ENCODE assay signal across 19 cellular contexts in the genomic region with DNA sequence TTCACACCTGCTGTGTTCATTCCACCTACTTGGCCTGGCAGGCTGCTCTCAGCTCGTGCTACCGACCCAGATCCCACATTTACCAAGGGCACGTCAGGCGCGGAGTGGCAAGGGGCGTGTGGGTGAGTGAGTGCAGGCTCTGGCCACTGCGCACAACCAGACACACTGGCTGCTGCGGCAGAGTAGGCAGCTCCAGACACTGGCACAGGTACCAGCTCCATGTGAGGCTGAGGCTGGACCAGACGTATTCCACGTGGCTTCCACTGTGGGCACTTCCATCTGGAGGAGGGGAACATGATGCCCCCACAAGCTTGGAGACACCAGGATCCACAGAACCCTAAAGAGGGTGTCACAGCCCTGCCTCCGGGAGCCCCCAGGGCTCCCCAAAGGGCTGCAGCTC.
DNase-seq lines count a peak whose midpoint lies in the region; ATAC-seq, FAIRE-seq and TF ChIP-seq lines count a peak whose summit lies in the region.
"Had no signal": no experiment of that assay in that cellular context is flagged by ENCODE, and none has a peak within 500 bp of the region (broad histone marks: within the 10 kb centered on the region; RNA-seq: fewer than 3 reads in every experiment).

No MANE protein-coding gene starts in this region.

- no peak overlapping the region for H4K5ac ChIP-seq in H9 (ENCODE audit: insufficient read length, low read depth, low read length)

- H3K9ac ChIP-seq in kidney (ENCODE audit: low read length in 2 of 2): no peak overlapping the region
- H3K9ac ChIP-seq in neuronal stem cell (ENCODE audit: low read depth, low read length, poor library complexity): no peak overlapping the region
- no peak overlapping the region for H3K9ac ChIP-seq in H9 (ENCODE audit: extremely low read depth, insufficient read length, low read length)

- TF ChIP-seq CTCF in kidney (IDR thresholded peaks at IDR 0.05; ENCODE audit: borderline replicate concordance, extremely low read depth, insufficient read depth) (no peak), upper lobe of right lung (IDR thresholded peaks at IDR 0.05) (no peak), H9 (conservative IDR thresholded peaks at IDR 0.05) (no peak)
- TF ChIP-seq CTCF in activated CD8-positive, alpha-beta T cell treated with anti-CD3 and anti-CD28 coated beads for 36 hours (IDR thresholded peaks at IDR 0.05): no peak

- H3K27ac Mint-ChIP-seq in activated CD8-positive, alpha-beta T cell treated with anti-CD3 and anti-CD28 coated beads for 36 hours: no peak overlapping the region
- no peak overlapping the region for H3K27ac Mint-ChIP-seq in H9
- H3K27ac Mint-ChIP-seq: CD8-positive, alpha-beta memory T cell had no signal

- H3K9me3 Mint-ChIP-seq in activated CD8-positive, alpha-beta T cell treated with anti-CD3 and anti-CD28 coated beads for 36 hours: peaks cover 17% of the 10 kb centered on the region
- H3K9me3 Mint-ChIP-seq in H9: peaks cover 16 to 26% of the 10 kb centered on the region in 2 experiments

- POLR2A ChIA-PET in activated CD8-positive, alpha-beta T cell treated with anti-CD3 and anti-CD28 coated beads for 36 hours (lab: Charles Lee): no interaction called here

- H3K23me2 ChIP-seq in H9 (ENCODE audit: insufficient read length, low read depth, low read length, poor library complexity, severe bottlenecking): no peaks in the 10 kb centered on the region

- H2AK5ac ChIP-seq in neuronal stem cell (ENCODE audit: low read depth, low read length) (no peak overlapping the region), H9 (ENCODE audit: insufficient read length, low read length) (no peak overlapping the region)

- CTCF ChIA-PET in activated CD8-positive, alpha-beta T cell treated with anti-CD3 and anti-CD28 coated beads for 36 hours (lab: Charles Lee): no interaction called here

- peak overlapping the region; percentile 89 for H3K18ac ChIP-seq in neuronal stem cell (ENCODE audit: low read length)
- no peak overlapping the region for H3K18ac ChIP-seq in H9 (ENCODE audit: insufficient read length, low read depth, low read length)

- H3K36me3 ChIP-seq in kidney (ENCODE audit: control insufficient read depth in 1 of 2, insufficient read depth in 2 of 2, low read length in 2 of 2) (no peaks in the 10 kb centered on the region), neuronal stem cell (replicated peaks in 1 of 2; ENCODE audit: control insufficient read depth in 2 of 2, insufficient read depth in 2 of 2, low read length in 2 of 2) (no peaks in the 10 kb centered on the region), upper lobe of right lung (no peaks in the 10 kb centered on the region)
- H3K36me3 ChIP-seq: BE2C, HAP-1 had no signal

- H3K27me3 Mint-ChIP-seq in activated CD8-positive, alpha-beta T cell treated with anti-CD3 and anti-CD28 coated beads for 36 hours: no peaks in the 10 kb centered on the region
- peaks cover 3% of the 10 kb centered on the region; the same call in 1 of the 2 replicates for H3K27me3 Mint-ChIP-seq in H9 (ENCODE audit: low read depth)
- H3K27me3 Mint-ChIP-seq: CD4-positive, CD25-positive, alpha-beta regulatory T cell; CD8-positive, alpha-beta memory T cell had no signal

- H2BK15ac ChIP-seq in neuronal stem cell (ENCODE audit: low read length) (no peak overlapping the region), H9 (ENCODE audit: low read depth, low read length) (no peak overlapping the region)

- H3K36me3 Mint-ChIP-seq in activated CD8-positive, alpha-beta T cell treated with anti-CD3 and anti-CD28 coated beads for 36 hours (ENCODE audit: low read depth): no peaks in the 10 kb centered on the region
- peaks cover 8 to 20% (median 11%) of the 10 kb centered on the region in 3 experiments; a peak in 6 of 7 replicates for H3K36me3 Mint-ChIP-seq in H9 (ENCODE audit: insufficient read depth in 1 of 3, low read depth in 3 of 3)
- H3K36me3 Mint-ChIP-seq: CD4-positive, CD25-positive, alpha-beta regulatory T cell; CD8-positive, alpha-beta memory T cell had no signal

- no peaks in the 10 kb centered on the region for H3K79me2 ChIP-seq in H9 (ENCODE audit: insufficient read depth, low read length)

- H3K4me1 ChIP-seq in kidney (ENCODE audit: control insufficient read depth in 1 of 2, insufficient read depth in 1 of 2, low read depth in 1 of 2, low read length in 2 of 2) (no peaks in the 10 kb centered on the region), neuronal stem cell (ENCODE audit: control insufficient read depth in 2 of 2, insufficient read depth in 1 of 2, low read depth in 1 of 2, low read length in 2 of 2) (no peaks in the 10 kb centered on the region), upper lobe of right lung (no peaks in the 10 kb centered on the region), H9 (ENCODE audit: insufficient read depth, low read length) (no peaks in the 10 kb centered on the region)
- H3K4me1 ChIP-seq: BE2C, HAP-1 had no signal

- H3K9me3 ChIP-seq in kidney (ENCODE audit: control insufficient read depth in 1 of 2, low read length in 2 of 2) (peaks cover 7 to 13% of the 10 kb centered on the region in 2 donors), neuronal stem cell (replicated peaks in 1 of 2; ENCODE audit: control insufficient read depth in 2 of 2, insufficient read depth in 1 of 2, low read depth in 1 of 2, low read length in 2 of 2) (peaks cover 10 to 14% of the 10 kb centered on the region in 2 donors), upper lobe of right lung (peaks cover 15% of the 10 kb centered on the region), H9 (ENCODE audit: control insufficient read depth, low read depth, low read length) (peaks cover 10% of the 10 kb centered on the region)
- H3K9me3 ChIP-seq: BE2C, HAP-1 had no signal

- H2BK5ac ChIP-seq in neuronal stem cell (ENCODE audit: low read length): no peak overlapping the region
- H2BK5ac ChIP-seq in H9 (ENCODE audit: insufficient read length, low read length): no peak overlapping the region

- WGBS in neuronal stem cell (ENCODE audit: extremely low coverage in 2 of 2, insufficient read length in 2 of 2, insufficient replicate concordance in 1 of 2), 2 donors: no CpG with 5 or more reads among the region's 11 CpGs
- no CpG with 5 or more reads among the region's 11 CpGs for WGBS in H9 (ENCODE audit: extremely low coverage, insufficient read length, low lambda C conversion rate)

- no peak overlapping the region for H3T11ph ChIP-seq in H9 (ENCODE audit: low read length)

- H3K23ac ChIP-seq in neuronal stem cell (ENCODE audit: low read depth, low read length, poor library complexity): peak overlapping the region; percentile 65
- no peak overlapping the region for H3K23ac ChIP-seq in H9 (ENCODE audit: insufficient read length, low read depth, low read length)

- H3K79me1 ChIP-seq in neuronal stem cell (ENCODE audit: low read depth, low read length) (peaks cover 2% of the 10 kb centered on the region), H9 (ENCODE audit: insufficient read depth, low read depth, low read length, poor library complexity, severe bottlenecking) (no peaks in the 10 kb centered on the region)

- H3K4me1 Mint-ChIP-seq in activated CD8-positive, alpha-beta T cell treated with anti-CD3 and anti-CD28 coated beads for 36 hours (ENCODE audit: low read depth): no peaks in the 10 kb centered on the region
- H3K4me1 Mint-ChIP-seq in H9: no peaks in the 10 kb centered on the region
- H3K4me1 Mint-ChIP-seq: CD4-positive, CD25-positive, alpha-beta regulatory T cell; CD8-positive, alpha-beta memory T cell had no signal

- FAIRE-seq in kidney (lab: Jason Lieb, UNC): no peak
- FAIRE-seq: GM12878, H1 had no signal

- H3K4me3 ChIP-seq in kidney (ENCODE audit: low read length in 2 of 2) (no peak overlapping the region), neuronal stem cell (ENCODE audit: low read length in 2 of 2) (no peak overlapping the region), upper lobe of right lung (no peak overlapping the region)
- H3K4me3 ChIP-seq: GM12878, HAP-1 had no signal

- H3K27ac ChIP-seq in kidney (ENCODE audit: low read depth in 2 of 2, low read length in 2 of 2) (no peak overlapping the region), neuronal stem cell (replicated peaks; ENCODE audit: low read length) (no peak overlapping the region), upper lobe of right lung (no peak overlapping the region), H9 (ENCODE audit: insufficient read length, low read depth, low read length) (no peak overlapping the region)

- DNase-seq in UCSD-AML1 (lab: John Stamatoyannopoulos, UW; ENCODE audit: unreplicated experiment) (peak; percentile 1), kidney (peak; percentile 49), neuronal stem cell (ENCODE audit: low spot score) (no peak), upper lobe of right lung (peak; percentile 49), AG08396 (ENCODE audit: low spot score) (no peak), H9 (no peak)
- no peak for DNase-seq in activated CD8-positive, alpha-beta T cell treated with anti-CD3 and anti-CD28 coated beads for 36 hours
- DNase-seq: BE2C; C1 segment of cervical spinal cord; CD4-positive, CD25-positive, alpha-beta regulatory T cell; COR-L47; DMS 273 treated with DMSO at 0.1 percent for 48 hours; DMS53; DND-41; EL had no signal

- intact Hi-C loops in kidney (cut with DNase I) (no loop called here), upper lobe of right lung (cut with DNase I) (no loop called here)
- intact Hi-C loops in activated CD8-positive, alpha-beta T cell treated with anti-CD3 and anti-CD28 coated beads for 36 hours (cut with micrococcal nuclease): no loop called here

- H2BK12ac ChIP-seq in neuronal stem cell (ENCODE audit: low read length): no peak overlapping the region
- H2BK12ac ChIP-seq in H9 (ENCODE audit: insufficient read length, low read depth, low read length): no peak overlapping the region

- H2AFZ ChIP-seq in neuronal stem cell (ENCODE audit: low read length) (no peak overlapping the region), H9 (ENCODE audit: low read length) (no peak overlapping the region)

- no peak overlapping the region for H4K91ac ChIP-seq in neuronal stem cell (ENCODE audit: low read depth, low read length, poor library complexity)
- H4K91ac ChIP-seq in H9 (ENCODE audit: insufficient read length, low read depth, low read length): no peak overlapping the region

- H3K27me3 ChIP-seq in neuronal stem cell (ENCODE audit: control insufficient read depth in 3 of 3, insufficient read depth in 3 of 3, low read depth in 1 of 3, low read length in 3 of 3) (no peaks in the 10 kb centered on the region), upper lobe of right lung (no peaks in the 10 kb centered on the region), H9 (ENCODE audit: insufficient read depth, low read length) (no peaks in the 10 kb centered on the region)
- H3K27me3 ChIP-seq: BE2C had no signal

- no peak overlapping the region for H2BK20ac ChIP-seq in H9 (ENCODE audit: low read depth, low read length, poor library complexity, severe bottlenecking)

- no peak overlapping the region for H2BK120ac ChIP-seq in neuronal stem cell (ENCODE audit: low read depth, low read length)
- H2BK120ac ChIP-seq in H9 (ENCODE audit: low read depth, low read length, poor library complexity, severe bottlenecking): no peak overlapping the region

- H3K4ac ChIP-seq in neuronal stem cell (ENCODE audit: low read length) (no peak overlapping the region), H9 (ENCODE audit: low read depth, low read length) (no peak overlapping the region)

- H3K4me3 Mint-ChIP-seq in activated CD8-positive, alpha-beta T cell treated with anti-CD3 and anti-CD28 coated beads for 36 hours: no peak overlapping the region
- no peak overlapping the region for H3K4me3 Mint-ChIP-seq in H9
- H3K4me3 Mint-ChIP-seq: CD4-positive, CD25-positive, alpha-beta regulatory T cell; CD8-positive, alpha-beta memory T cell had no signal

- no peak overlapping the region for H3K56ac ChIP-seq in H9 (ENCODE audit: insufficient read length, low read depth, low read length)

- H4K8ac ChIP-seq in neuronal stem cell (ENCODE audit: low read depth, low read length) (no peak overlapping the region), H9 (replicated peaks; ENCODE audit: insufficient read length, low read depth, low read length) (no peak overlapping the region)

- ATAC-seq in upper lobe of right lung: peak; percentile 15
- ATAC-seq in activated CD8-positive, alpha-beta T cell treated with anti-CD3 and anti-CD28 coated beads for 36 hours: no peak
- ATAC-seq: GM12878 had no signal

- H3K14ac ChIP-seq in neuronal stem cell (ENCODE audit: low read length) (peak overlapping the region; percentile 82), H9 (ENCODE audit: insufficient read depth, low read length) (no peak overlapping the region; the same call in 1 of the 2 replicates)

- H3K4me2 ChIP-seq in neuronal stem cell (ENCODE audit: insufficient read depth, low read length, poor library complexity, severe bottlenecking) (no peak overlapping the region), H9 (ENCODE audit: insufficient read depth, insufficient read length, low read length) (no peak overlapping the region)

- H4K20me1 ChIP-seq in H9 (ENCODE audit: control insufficient read depth, insufficient read depth, insufficient read length): no peaks in the 10 kb centered on the region

Comparison
In these comparisons a context has a peak if more than half of its experiments do, and no peak if none do; other contexts are left out.
1. DNase-seq: peak in UCSD-AML1 (single experiment), kidney (single experiment) and upper lobe of right lung (single experiment); none in neuronal stem cell (single experiment), activated CD8-positive, alpha-beta T cell treated with anti-CD3 and anti-CD28 coated beads for 36 hours (single experiment), AG08396 (single experiment) and H9 (single experiment).